8 cellular contexts compared by ENCODE assay signal in the genomic region with DNA sequence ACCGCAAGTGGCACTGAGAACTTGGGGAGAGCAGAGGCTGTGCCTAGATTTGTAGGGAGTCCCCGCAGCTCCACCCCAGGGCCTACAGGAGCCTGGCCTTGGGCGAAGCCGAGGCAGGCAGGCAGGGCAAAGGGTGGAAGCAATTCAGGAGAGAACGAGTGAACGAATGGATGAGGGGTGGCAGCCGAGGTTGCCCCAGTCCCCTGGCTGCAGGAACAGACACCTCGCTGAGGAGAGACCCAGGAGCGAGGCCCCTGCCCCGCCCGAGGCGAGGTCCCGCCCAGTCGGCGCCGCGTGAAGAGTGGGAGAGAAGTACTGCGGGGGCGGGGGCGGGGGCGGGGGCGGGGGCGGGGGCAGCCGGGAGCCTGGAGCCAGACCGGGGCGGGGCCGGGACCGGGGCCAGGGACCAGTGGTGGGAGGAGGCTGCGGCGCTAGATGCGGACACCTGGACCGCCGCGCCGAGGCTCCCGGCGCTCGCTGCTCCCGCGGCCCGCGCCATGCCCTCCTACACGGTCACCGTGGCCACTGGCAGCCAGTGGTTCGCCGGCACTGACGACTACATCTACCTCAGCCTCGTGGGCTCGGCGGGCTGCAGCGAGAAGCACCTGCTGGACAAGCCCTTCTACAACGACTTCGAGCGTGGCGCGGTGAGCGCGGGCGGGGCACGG. TPM values are rescaled to one million over a fixed set of nuclear protein-coding genes. Genes with fewer than 3 reads are reported as not detected.
DNase-seq lines count a peak whose midpoint lies in the region; ATAC-seq and TF ChIP-seq lines count a peak whose summit lies in the region.

Gene ALOX5 (plus strand): TSS at position 434 of the 668 bp plus-strand sequence. CDS start 64 bp downstream, at position 498.

- TF ChIP-seq CTCF in HFFc6 (IDR thresholded peaks at IDR 0.05) = no peak
- no peak for TF ChIP-seq CTCF in natural killer cell (IDR thresholded peaks at IDR 0.05)

- H3K27me3 Mint-ChIP-seq in HFFc6 (ENCODE audit: insufficient read depth) (peaks cover 48% of the 10 kb centered on the region), natural killer cell (ENCODE audit: low read depth in 2 of 2) (peaks cover 52 to 58% of the 10 kb centered on the region in 2 donors)
- peaks cover 64% of the 10 kb centered on the region for H3K27me3 Mint-ChIP-seq in activated CD4-positive, alpha-beta T cell treated with anti-CD3 and anti-CD28 coated beads, Interleukin-2, amount 10 ng/mL, durations not matched to agents 24 days and 14 days

- no peaks in the 10 kb centered on the region for H3K27me3 ChIP-seq in esophagus (ENCODE audit: control insufficient read depth in 1 of 2, insufficient read depth in 2 of 2, low read length in 2 of 2)

- H3K27ac ChIP-seq in esophagus (ENCODE audit: low read depth in 2 of 2, low read length in 1 of 2) = peak within 1 kb of the TSS; percentile 37 to 72

- no peak within 1 kb of the TSS for H3K27ac Mint-ChIP-seq in HFFc6
- peak within 1 kb of the TSS; percentile 79 for H3K27ac Mint-ChIP-seq in activated CD4-positive, alpha-beta T cell treated with anti-CD3 and anti-CD28 coated beads, Interleukin-2, amount 10 ng/mL, durations not matched to agents 24 days and 14 days
- no peak within 1 kb of the TSS for H3K27ac Mint-ChIP-seq in natural killer cell

- ATAC-seq in natural killer cell = peak; percentile 12 to 48 (median 47)

- no peaks in the 10 kb centered on the region for H3K9me3 ChIP-seq in esophagus (ENCODE audit: control insufficient read depth in 2 of 2, insufficient read depth in 1 of 2, low read depth in 1 of 2, low read length in 1 of 2)

- 1% methylated on average over 33 to 59 of the region's 60 CpGs for WGBS in esophagus, 2 donors

- H3K9me3 Mint-ChIP-seq in HFFc6 (no peaks in the 10 kb centered on the region), natural killer cell (no peaks in the 10 kb centered on the region)
- no peaks in the 10 kb centered on the region for H3K9me3 Mint-ChIP-seq in activated CD4-positive, alpha-beta T cell treated with anti-CD3 and anti-CD28 coated beads, Interleukin-2, amount 10 ng/mL, durations not matched to agents 24 days and 14 days

- DNase-seq in NCI-H524 (lab: John Stamatoyannopoulos, UW) = peak; percentile 35 to 61
- no peak for DNase-seq in NCI-H524 treated with DMSO at 0.1 percent for 48 hours (lab: John Stamatoyannopoulos, UW)
- no peak for DNase-seq in HFFc6
- peak; percentile 65 for DNase-seq in NCI-H1092 (lab: John Stamatoyannopoulos, UW)
- peak; percentile 88 for DNase-seq in activated CD4-positive, alpha-beta T cell treated with anti-CD3 and anti-CD28 coated beads, Interleukin-2, amount 10 ng/mL, durations not matched to agents 24 days and 14 days
- no peak for DNase-seq in natural killer cell
- DNase-seq in OCI-M2 (lab: John Stamatoyannopoulos, UW; ENCODE audit: unreplicated experiment) = no peak

- no peaks in the 10 kb centered on the region for H3K36me3 ChIP-seq in esophagus (ENCODE audit: control insufficient read depth in 2 of 2, insufficient read depth in 2 of 2, low read length in 1 of 2)

- no peaks in the 10 kb centered on the region for H3K4me1 Mint-ChIP-seq in HFFc6 (ENCODE audit: low read depth)
- peaks cover 28% of the 10 kb centered on the region for H3K4me1 Mint-ChIP-seq in activated CD4-positive, alpha-beta T cell treated with anti-CD3 and anti-CD28 coated beads, Interleukin-2, amount 10 ng/mL, durations not matched to agents 24 days and 14 days
- H3K4me1 Mint-ChIP-seq in natural killer cell = peaks cover 5 to 14% of the 10 kb centered on the region in 2 donors

- intact Hi-C loops in activated CD4-positive, alpha-beta T cell treated with anti-CD3 and anti-CD28 coated beads, Interleukin-2, amount 10 ng/mL, durations not matched to agents 24 days and 14 days (cut with micrococcal nuclease) = loop anchor here (2.0 to 5.0 kb wide), 3 partner anchors 21 to 122 kb away; no protein-coding TSS in a partner anchor
- intact Hi-C loops in natural killer cell (cut with micrococcal nuclease) = no loop called here

- H3K4me3 Mint-ChIP-seq in HFFc6 (peak within 1 kb of the TSS; percentile 49), natural killer cell (peak within 1 kb of the TSS; percentile 85)
- H3K4me3 Mint-ChIP-seq in activated CD4-positive, alpha-beta T cell treated with anti-CD3 and anti-CD28 coated beads, Interleukin-2, amount 10 ng/mL, durations not matched to agents 24 days and 14 days = peak within 1 kb of the TSS; percentile 93

- peak within 1 kb of the TSS; percentile 46 to 60 for H3K4me3 ChIP-seq in esophagus (ENCODE audit: low read depth in 1 of 2, low read length in 2 of 2)

- H3K36me3 Mint-ChIP-seq in HFFc6 (ENCODE audit: low read depth) (no peaks in the 10 kb centered on the region), natural killer cell (no peaks in the 10 kb centered on the region)
- no peaks in the 10 kb centered on the region for H3K36me3 Mint-ChIP-seq in activated CD4-positive, alpha-beta T cell treated with anti-CD3 and anti-CD28 coated beads, Interleukin-2, amount 10 ng/mL, durations not matched to agents 24 days and 14 days (ENCODE audit: low read depth)

- peaks cover 16 to 18% of the 10 kb centered on the region in 2 donors for H3K4me1 ChIP-seq in esophagus (ENCODE audit: control insufficient read depth in 2 of 2, insufficient read depth in 2 of 2, low read length in 1 of 2)

RNA-seq across cellular contexts. Expression of gene ALOX5, which starts in this region (rescaled TPM):
- not detected for total RNA-seq in HFFc6 (2021; fragmentation: NEBNext Ultra II Directional; extraction: Animal tissue kit (Norgen Biotek cat#: 25700))
- 1.0 and 2.4 TPM in 2 replicates for total RNA-seq in activated CD4-positive, alpha-beta T cell treated with anti-CD3 and anti-CD28 coated beads, Interleukin-2, amount 10 ng/mL, durations not matched to agents 24 days and 14 days
- 10 to 100 TPM in 1 of 2 donors, 1 to 10 TPM in 1; 8.3 to 12.2 TPM for polyA plus RNA-seq in esophagus
- 10 to 100 TPM in 2 of 3 donors, 1 to 10 TPM in 1; 8.6 to 93.5 (median 12.4) TPM for total RNA-seq in natural killer cell

Comparison
In these comparisons a context has a peak if more than half of its experiments do, and no peak if none do; other contexts are left out.
1. DNase-seq: peak in NCI-H524 (2 of 2), NCI-H1092 (single experiment) and activated CD4-positive, alpha-beta T cell treated with anti-CD3 and anti-CD28 coated beads, Interleukin-2, amount 10 ng/mL, durations not matched to agents 24 days and 14 days (single experiment); none in NCI-H524 treated with DMSO at 0.1 percent for 48 hours (single experiment), HFFc6 (single experiment), natural killer cell (single experiment) and OCI-M2 (single experiment).
2. Peak in every context shown above with its lines, with median percentiles within 50 percentile points of each other: H3K4me3 Mint-ChIP-seq.